ENCODE assay signal across 8 cellular contexts in the genomic region with DNA sequence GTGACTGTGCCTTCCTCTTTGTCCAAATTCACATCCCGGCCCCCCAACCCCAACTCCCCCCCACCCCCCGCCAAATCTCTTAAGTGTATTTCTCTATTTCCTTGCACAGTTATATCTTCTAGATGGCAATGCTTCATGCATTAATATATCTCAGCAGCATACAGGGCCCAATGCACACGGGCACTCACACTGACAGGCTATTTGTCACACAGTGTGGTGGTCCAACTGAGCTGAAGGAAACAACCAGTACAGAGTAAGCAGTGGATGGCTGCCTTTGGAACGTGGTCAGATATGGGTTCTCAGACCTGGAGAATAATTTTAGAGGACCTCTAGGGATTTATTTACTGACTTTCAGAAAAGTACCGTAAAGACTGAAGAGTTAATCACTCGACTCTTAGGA. TPM values are rescaled to one million over a fixed set of nuclear protein-coding genes. Genes with fewer than 3 reads are reported as not detected.
DNase-seq lines count a peak whose midpoint lies in the region; ATAC-seq and TF ChIP-seq lines count a peak whose summit lies in the region.

No MANE protein-coding gene starts in this region.

- H3K9me3 Mint-ChIP-seq in Caco-2 (ENCODE audit: unreplicated experiment), result no peaks in the 10 kb centered on the region

- no peaks in the 10 kb centered on the region for H3K9me3 ChIP-seq in Caco-2
- H3K9me3 ChIP-seq in Karpas-422 (ENCODE audit: low read length), result no peaks in the 10 kb centered on the region
- no peaks in the 10 kb centered on the region for H3K9me3 ChIP-seq in ectodermal cell (ENCODE audit: control insufficient read depth, low read length)
- H3K9me3 ChIP-seq in neural cell (ENCODE audit: low read length), result no peaks in the 10 kb centered on the region

- peak overlapping the region; percentile 93 for H3K9ac ChIP-seq in Karpas-422 (ENCODE audit: low read length)
- peak overlapping the region; percentile 92 for H3K9ac ChIP-seq in neural cell (ENCODE audit: low read length)

- TF ChIP-seq RAD21 in neural cell (conservative IDR thresholded peaks at IDR 0.05), result no peak

- ATAC-seq in GM19328 (IDR thresholded peaks at IDR 0.05; ENCODE audit: unreplicated experiment), result no peak

- H3K9me2 ChIP-seq in Karpas-422 (replicated peaks; ENCODE audit: insufficient read depth, low read length) (no peaks in the 10 kb centered on the region; the same call in 1 of the 2 replicates), neural cell (ENCODE audit: insufficient read depth, low read length) (no peaks in the 10 kb centered on the region)

- peaks cover 8% of the 10 kb centered on the region for H3K36me3 Mint-ChIP-seq in Caco-2 (ENCODE audit: insufficient read depth, unreplicated experiment)

- DNase-seq in Caco-2 (no peak), Karpas-422 (peak; percentile 52), SKM-1 (lab: John Stamatoyannopoulos, UW; ENCODE audit: unreplicated experiment) (no peak), NCI-H524 treated with DMSO at 0.1 percent for 48 hours (lab: John Stamatoyannopoulos, UW) (no peak)
- no peak for DNase-seq in stimulated activated CD4-positive, alpha-beta T cell treated with anti-CD3 and anti-CD28 coated beads, Interleukin-15, amount 100 ng/mL, for 24 hours

- TF ChIP-seq EP300 in neural cell (conservative IDR thresholded peaks at IDR 0.05; ENCODE audit: poor library complexity, severe bottlenecking), result no peak

- H3K27ac Mint-ChIP-seq in Caco-2 (ENCODE audit: unreplicated experiment), result peak overlapping the region; percentile 78

- H3K27me3 Mint-ChIP-seq in Caco-2 (ENCODE audit: insufficient read depth, unreplicated experiment), result no peaks in the 10 kb centered on the region

- peak overlapping the region; percentile 80 for H3K4me2 ChIP-seq in Karpas-422 (ENCODE audit: low read depth, low read length, poor library complexity, severe bottlenecking)
- H3K4me2 ChIP-seq in neural cell (ENCODE audit: low read length), result peak overlapping the region; percentile 99

- no peaks in the 10 kb centered on the region for H4K20me1 ChIP-seq in Karpas-422 (ENCODE audit: insufficient read depth, low read depth, low read length)
- H4K20me1 ChIP-seq in neural cell (ENCODE audit: insufficient read depth), result no peaks in the 10 kb centered on the region

- POLR2A ChIA-PET in Caco-2 (lab: Charles Lee), result no interaction called here

- intact Hi-C loops in Caco-2 (cut with micrococcal nuclease; ENCODE audit: unreplicated experiment), result no loop called here

- no peaks in the 10 kb centered on the region for H3F3A ChIP-seq in neural cell (ENCODE audit: insufficient read depth, low read length, poor library complexity, severe bottlenecking)

- H3K4me3 Mint-ChIP-seq in Caco-2 (ENCODE audit: unreplicated experiment), result no peak overlapping the region

- BruUV-seq in Caco-2 (replicated peaks; lab: Mats Ljungman, UMichigan), result no TSS peak

- CTCF ChIA-PET in Caco-2 (lab: Charles Lee), result interaction anchor here (1.3 kb wide), 1 partner anchor 12 kb away, joined by 3 read pairs; no protein-coding TSS in a partner anchor

- no peak overlapping the region for H3K27ac ChIP-seq in Karpas-422 (ENCODE audit: low read length)
- peak overlapping the region; percentile 6 for H3K27ac ChIP-seq in ectodermal cell (ENCODE audit: insufficient read depth, low read depth, low read length, poor library complexity, severe bottlenecking)
- H3K27ac ChIP-seq in neural cell (ENCODE audit: low read length), result peak overlapping the region; percentile 75

- H3K4me1 Mint-ChIP-seq in Caco-2 (ENCODE audit: low read depth, unreplicated experiment), result peaks cover 7% of the 10 kb centered on the region

- H3K4me1 ChIP-seq in Caco-2 (peaks cover 17% of the 10 kb centered on the region), Karpas-422 (ENCODE audit: low read length) (peaks cover 22% of the 10 kb centered on the region), ectodermal cell (ENCODE audit: control insufficient read depth, insufficient read depth, low read length) (no peaks in the 10 kb centered on the region)

- H3K36me3 ChIP-seq in Caco-2 (ENCODE audit: control insufficient read depth, insufficient read depth, low read length) (no peaks in the 10 kb centered on the region), Karpas-422 (ENCODE audit: insufficient read depth, low read length) (peaks cover 19% of the 10 kb centered on the region), ectodermal cell (ENCODE audit: control insufficient read depth, insufficient read depth, low read length) (no peaks in the 10 kb centered on the region), neural cell (ENCODE audit: insufficient read depth, low read length) (no peaks in the 10 kb centered on the region)

- H2AFZ ChIP-seq in Karpas-422 (ENCODE audit: low read length), result no peak overlapping the region
- peak overlapping the region; percentile 78 for H2AFZ ChIP-seq in neural cell (ENCODE audit: low read depth, low read length)

- H3K4me3 ChIP-seq in Caco-2 (ENCODE audit: low read depth, low read length) (peak overlapping the region; percentile 91), Karpas-422 (ENCODE audit: low read length) (peak overlapping the region; percentile 99), ectodermal cell (ENCODE audit: insufficient read depth, low read depth, low read length) (peak overlapping the region; percentile 88), neural cell (ENCODE audit: low read length) (peak overlapping the region; percentile 97)

- H3K27me3 ChIP-seq in Caco-2 (replicated peaks; ENCODE audit: control insufficient read depth, insufficient read depth, low read length), result no peaks in the 10 kb centered on the region
- H3K27me3 ChIP-seq in Karpas-422 (ENCODE audit: low read length), result no peaks in the 10 kb centered on the region
- peaks cover 31% of the 10 kb centered on the region for H3K27me3 ChIP-seq in ectodermal cell (ENCODE audit: control insufficient read depth, insufficient read depth, low read length, poor library complexity, severe bottlenecking)
- no peaks in the 10 kb centered on the region for H3K27me3 ChIP-seq in neural cell (ENCODE audit: insufficient read depth, low read depth, low read length)

- no peak for TF ChIP-seq CTCF in Caco-2 (IDR thresholded peaks at IDR 0.05; ENCODE audit: insufficient read depth in 1 of 2, low read depth in 1 of 2, low read length in 1 of 2, severe bottlenecking in 1 of 2, unreplicated experiment in 1 of 2)
- TF ChIP-seq CTCF in neural cell (IDR thresholded peaks at IDR 0.05; ENCODE audit: poor library complexity, severe bottlenecking), result no peak

- 30 to 45% methylated on average over 4 to 6 of the region's 6 CpGs for WGBS in ectodermal cell, 2 experiments

- H3K79me2 ChIP-seq in Karpas-422 (ENCODE audit: low read length), result peaks cover 55% of the 10 kb centered on the region
- H3K79me2 ChIP-seq in neural cell (replicated peaks; ENCODE audit: insufficient read depth, low read length), result peaks cover 28% of the 10 kb centered on the region

TF ChIP-seq in neural cell, 6 proteins besides CTCF, POLR2A, EP300 and RAD21:
- TF ChIP-seq, protein P1, sequence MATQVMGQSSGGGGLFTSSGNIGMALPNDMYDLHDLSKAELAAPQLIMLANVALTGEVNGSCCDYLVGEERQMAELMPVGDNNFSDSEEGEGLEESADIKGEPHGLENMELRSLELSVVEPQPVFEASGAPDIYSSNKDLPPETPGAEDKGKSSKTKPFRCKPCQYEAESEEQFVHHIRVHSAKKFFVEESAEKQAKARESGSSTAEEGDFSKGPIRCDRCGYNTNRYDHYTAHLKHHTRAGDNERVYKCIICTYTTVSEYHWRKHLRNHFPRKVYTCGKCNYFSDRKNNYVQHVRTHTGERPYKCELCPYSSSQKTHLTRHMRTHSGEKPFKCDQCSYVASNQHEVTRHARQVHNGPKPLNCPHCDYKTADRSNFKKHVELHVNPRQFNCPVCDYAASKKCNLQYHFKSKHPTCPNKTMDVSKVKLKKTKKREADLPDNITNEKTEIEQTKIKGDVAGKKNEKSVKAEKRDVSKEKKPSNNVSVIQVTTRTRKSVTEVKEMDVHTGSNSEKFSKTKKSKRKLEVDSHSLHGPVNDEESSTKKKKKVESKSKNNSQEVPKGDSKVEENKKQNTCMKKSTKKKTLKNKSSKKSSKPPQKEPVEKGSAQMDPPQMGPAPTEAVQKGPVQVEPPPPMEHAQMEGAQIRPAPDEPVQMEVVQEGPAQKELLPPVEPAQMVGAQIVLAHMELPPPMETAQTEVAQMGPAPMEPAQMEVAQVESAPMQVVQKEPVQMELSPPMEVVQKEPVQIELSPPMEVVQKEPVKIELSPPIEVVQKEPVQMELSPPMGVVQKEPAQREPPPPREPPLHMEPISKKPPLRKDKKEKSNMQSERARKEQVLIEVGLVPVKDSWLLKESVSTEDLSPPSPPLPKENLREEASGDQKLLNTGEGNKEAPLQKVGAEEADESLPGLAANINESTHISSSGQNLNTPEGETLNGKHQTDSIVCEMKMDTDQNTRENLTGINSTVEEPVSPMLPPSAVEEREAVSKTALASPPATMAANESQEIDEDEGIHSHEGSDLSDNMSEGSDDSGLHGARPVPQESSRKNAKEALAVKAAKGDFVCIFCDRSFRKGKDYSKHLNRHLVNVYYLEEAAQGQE (IDR thresholded peaks at IDR 0.05; ENCODE audit: borderline replicate concordance), result no peak
- TF ChIP-seq POLR2AphosphoS5 (IDR thresholded peaks at IDR 0.05) (no peak), SMC3 (conservative IDR thresholded peaks at IDR 0.05; ENCODE audit: poor library complexity) (no peak), TAF1 (IDR thresholded peaks at IDR 0.05; ENCODE audit: low read depth) (no peak), MXI1 (conservative IDR thresholded peaks at IDR 0.05; ENCODE audit: poor library complexity, severe bottlenecking) (no peak), EZH2 (IDR thresholded peaks at IDR 0.05; ENCODE audit: borderline replicate concordance, insufficient read depth, low read length, poor library complexity, severe bottlenecking) (no peak)

RNA-seq across cellular contexts. Expression of a gene that starts 0.7 kb away (rescaled TPM):
- total RNA-seq in Caco-2 (2022), result 19.9 and 22.0 TPM in 2 replicates
- total RNA-seq in Karpas-422 (2014; rRNA removed; shearing (Covaris generic); ENCODE audit: low replicate concordance), result 30.9 and 40.2 TPM in 2 replicates
- 27.4 TPM for polyA plus RNA-seq in ectodermal cell (2013, experiment 1 of 4)
- 32.1 TPM for polyA plus RNA-seq in ectodermal cell (2013, experiment 2 of 4)
- polyA plus RNA-seq in ectodermal cell (2013, experiment 3 of 4), result 29.1 TPM
- polyA plus RNA-seq in ectodermal cell (2013, experiment 4 of 4), result 31.1 TPM
- polyA plus RNA-seq in neural cell, result 100 and 106 TPM in 2 replicates
- polyA minus RNA-seq in neural cell, result 98.4 and 107 TPM in 2 replicates

RNA-seq across cellular contexts. Expression of a gene that starts 34.5 kb away (rescaled TPM):
- not detected in 2 replicates for total RNA-seq in Caco-2 (2022)
- not detected in 2 replicates for total RNA-seq in Karpas-422 (2014; rRNA removed; shearing (Covaris generic); ENCODE audit: low replicate concordance)
- not detected for polyA plus RNA-seq in ectodermal cell (2013, experiment 1 of 4)
- not detected for polyA plus RNA-seq in ectodermal cell (2013, experiment 2 of 4)
- polyA plus RNA-seq in ectodermal cell (2013, experiment 3 of 4), result not detected
- polyA plus RNA-seq in ectodermal cell (2013, experiment 4 of 4), result not detected
- polyA plus RNA-seq in neural cell, result not detected in 2 replicates
- polyA minus RNA-seq in neural cell, result not detected in 2 replicates
